In the genomic region with DNA sequence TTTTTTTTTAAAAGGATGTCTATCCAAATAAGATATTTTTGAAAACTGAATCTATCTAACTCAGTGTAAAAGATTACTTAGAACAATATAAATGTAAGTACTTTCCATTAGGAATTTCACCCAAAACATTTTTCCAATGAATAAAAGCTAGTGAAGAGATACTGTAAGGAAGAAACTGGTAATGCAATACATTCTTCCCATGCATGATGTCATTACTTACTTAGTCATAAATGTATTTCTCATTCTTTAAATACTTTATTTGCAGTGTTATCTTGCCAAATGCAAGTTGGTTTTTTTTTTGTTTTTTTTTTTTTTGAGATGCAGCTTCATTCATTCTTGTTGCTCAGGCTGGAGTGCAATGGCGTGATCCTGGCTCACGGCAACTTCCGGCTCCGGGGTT, we compare ENCODE assay signal across 18 cellular contexts.
"Had no signal": no experiment of that assay in that cellular context is flagged by ENCODE, and none has a peak within 500 bp of the region (broad histone marks: within the 10 kb centered on the region; RNA-seq: fewer than 3 reads in every experiment).

No MANE protein-coding gene starts in this region.

- H3K27me3 ChIP-seq: adrenal gland, body of pancreas, right atrium auricular region, thyroid gland, uterus had no signal

- H3K4me1 ChIP-seq: body of pancreas, right atrium auricular region, thyroid gland, uterus had no signal

- H3K9me3 ChIP-seq: adrenal gland, body of pancreas, right atrium auricular region, thyroid gland, uterus had no signal

- DNase-seq: activated CD4-positive, alpha-beta T cell treated with anti-CD3 and anti-CD28 coated beads, Interleukin-2, amount 10 ng/mL, durations not matched to agents 7 days and 5 days; activated CD8-positive, alpha-beta memory T cell treated with anti-CD3 and anti-CD28 coated beads for 24 hours; activated naive CD4-positive, alpha-beta T cell treated with anti-CD3 and anti-CD28 coated beads, Interleukin-2, amount 10 ng/mL, durations not matched to agents 7 days and 5 days; activated T-cell treated with anti-CD3 and anti-CD28 coated beads for 4 hours; adrenal gland; body of pancreas; cerebellar nuclear complex; dermis blood vessel endothelial cell; foreskin melanocyte; head of caudate nucleus; islet precursor cell; natural killer cell; thyroid gland; uterus had no signal

- ATAC-seq: body of pancreas, left lobe of liver, natural killer cell, WTC11 had no signal

- H3K27ac ChIP-seq: adrenal gland, body of pancreas, right atrium auricular region, thyroid gland, uterus had no signal

- H3K4me2 ChIP-seq: smooth muscle cell had no signal

- H3K4me3 ChIP-seq: adrenal gland, body of pancreas, right atrium auricular region, smooth muscle cell, thyroid gland, uterus had no signal

- H3K36me3 ChIP-seq: adrenal gland, right atrium auricular region, thyroid gland, uterus had no signal
